9 cellular contexts compared by ENCODE assay signal in genomic region chr11:6468712-6469495, GRCh38. TPM values are rescaled to one million over a fixed set of nuclear protein-coding genes. Genes with fewer than 3 reads are reported as not detected.
DNase-seq lines count a peak whose midpoint lies in the region; ATAC-seq and FAIRE-seq lines count a peak whose summit lies in the region.
"Had no signal": no experiment of that assay in that cellular context is flagged by ENCODE, and none has a peak within 500 bp of the region (broad histone marks: within the 10 kb centered on the region; RNA-seq: fewer than 3 reads in every experiment).

No MANE protein-coding gene starts in this region.

- H3K4me1 ChIP-seq in iPS-20b (ENCODE audit: insufficient read depth, low read length) (peaks cover 16% of the 10 kb centered on the region), small intestine (ENCODE audit: control insufficient read depth in 2 of 2, insufficient read depth in 1 of 2, low read depth in 1 of 2, low read length in 1 of 2) (peaks cover 6 to 10% of the 10 kb centered on the region in 2 donors)

- 31 to 67% (median 48%) methylated on average over 6 of the region's 6 CpGs for WGBS in small intestine, 3 donors

- peak; percentile 43 for DNase-seq in activated CD4-positive, alpha-beta T cell treated with anti-CD3 and anti-CD28 coated beads for 36 hours
- DNase-seq in activated CD4-positive, alpha-beta T cell treated with anti-CD3 and anti-CD28 coated beads for 4 hours, result no peak
- DNase-seq in NCI-H2196 treated with DMSO at 0.1 percent for 48 hours (lab: John Stamatoyannopoulos, UW; ENCODE audit: unreplicated experiment) (peak; percentile 84), brain pericyte (ENCODE audit: low read depth, low spot score) (peak; percentile 88), small intestine (peak; percentile 79), cortex of kidney (lab: John Stamatoyannopoulos, UW) (no peak)

- POLR2A ChIA-PET in activated CD4-positive, alpha-beta T cell treated with anti-CD3 and anti-CD28 coated beads for 36 hours (lab: Charles Lee), result no interaction called here

- intact Hi-C loops in activated CD4-positive, alpha-beta T cell treated with anti-CD3 and anti-CD28 coated beads for 36 hours (cut with DNase I, micrococcal nuclease), result no loop called here

- H3K9me3 ChIP-seq in iPS-20b (ENCODE audit: insufficient read depth, low read depth, low read length) (no peaks in the 10 kb centered on the region), small intestine (ENCODE audit: control insufficient read depth, low read depth) (no peaks in the 10 kb centered on the region)

- H3K4me1 Mint-ChIP-seq in activated CD4-positive, alpha-beta T cell treated with anti-CD3 and anti-CD28 coated beads for 36 hours, result peaks cover 12% of the 10 kb centered on the region

- peaks cover 3% of the 10 kb centered on the region for H3K27me3 Mint-ChIP-seq in activated CD4-positive, alpha-beta T cell treated with anti-CD3 and anti-CD28 coated beads for 36 hours

- H3K36me3 Mint-ChIP-seq in activated CD4-positive, alpha-beta T cell treated with anti-CD3 and anti-CD28 coated beads for 36 hours (ENCODE audit: low read depth), result peaks cover 2% of the 10 kb centered on the region
- H3K36me3 Mint-ChIP-seq: activated naive CD4-positive, alpha-beta T cell treated with anti-CD3 and anti-CD28 coated beads, Interleukin-2, amount 50 U/mL, for 72 hours had no signal

- no peak overlapping the region for H3K27ac Mint-ChIP-seq in activated CD4-positive, alpha-beta T cell treated with anti-CD3 and anti-CD28 coated beads for 36 hours
- H3K27ac Mint-ChIP-seq: activated naive CD4-positive, alpha-beta T cell treated with anti-CD3 and anti-CD28 coated beads, Interleukin-2, amount 50 U/mL, for 72 hours had no signal

- no peak overlapping the region for H3K27ac ChIP-seq in iPS-20b (ENCODE audit: low read length)
- H3K27ac ChIP-seq in small intestine (ENCODE audit: low read depth in 1 of 2, low read length in 1 of 2), result peak overlapping the region; percentile 56 to 70

- H3K4me3 Mint-ChIP-seq in activated CD4-positive, alpha-beta T cell treated with anti-CD3 and anti-CD28 coated beads for 36 hours, result no peak overlapping the region

- H3K4me3 ChIP-seq in iPS-20b (ENCODE audit: low read length) (peak overlapping the region; percentile 16; the same call in 1 of the 2 replicates), small intestine (ENCODE audit: low read depth in 1 of 2, low read length in 2 of 2) (no peak overlapping the region)

- H3K27me3 ChIP-seq in iPS-20b (ENCODE audit: insufficient read depth, low read length), result peaks cover 8% of the 10 kb centered on the region
- no peaks in the 10 kb centered on the region for H3K27me3 ChIP-seq in small intestine (ENCODE audit: control insufficient read depth in 2 of 2, insufficient read depth in 2 of 2, low read length in 2 of 2)

- H3K9ac ChIP-seq in iPS-20b (ENCODE audit: low read depth, low read length), result peak overlapping the region; percentile 63; the same call in 1 of the 2 replicates

- H3K36me3 ChIP-seq in iPS-20b (ENCODE audit: insufficient read depth, low read depth, low read length), result 0 out of 2 replicates have a peak, but pooled peaks cover 5% of the 10 kb centered on the region
- H3K36me3 ChIP-seq in small intestine (ENCODE audit: control insufficient read depth in 2 of 2, insufficient read depth in 2 of 2, low read length in 2 of 2), result peaks cover 0 to under 1% of the 10 kb centered on the region in 2 donors

- CTCF ChIA-PET in activated CD4-positive, alpha-beta T cell treated with anti-CD3 and anti-CD28 coated beads for 36 hours (lab: Charles Lee), result interaction anchor here (0.6 to 1.5 kb wide), 5 partner anchors 26 to 217 kb away, joined by 3 to 6 read pairs (median 4); no protein-coding TSS in a partner anchor

- H3K9me3 Mint-ChIP-seq in activated CD4-positive, alpha-beta T cell treated with anti-CD3 and anti-CD28 coated beads for 36 hours (ENCODE audit: low read depth), result no peaks in the 10 kb centered on the region
- H3K9me3 Mint-ChIP-seq: activated naive CD4-positive, alpha-beta T cell treated with anti-CD3 and anti-CD28 coated beads, Interleukin-2, amount 50 U/mL, for 72 hours had no signal

- peak; percentile 54 for ATAC-seq in activated CD4-positive, alpha-beta T cell treated with anti-CD3 and anti-CD28 coated beads for 36 hours
- ATAC-seq in HG02798 (IDR thresholded peaks at IDR 0.05; ENCODE audit: poor library complexity, unreplicated experiment), result peak; percentile 77

- FAIRE-seq in small intestine (lab: Jason Lieb, UNC), result no peak

RNA-seq across cellular contexts. Expression of gene TRIM3, which starts 4.8 kb away (rescaled TPM):
- total RNA-seq in activated CD4-positive, alpha-beta T cell treated with anti-CD3 and anti-CD28 coated beads for 36 hours, result 1 to 10 TPM; 3.8 to 4.2 TPM
- polyA plus RNA-seq in small intestine, result 10 to 100 TPM; 11.0 to 96.4 (median 49.7) TPM

RNA-seq across cellular contexts. Expression of gene ARFIP2, which starts 12.2 kb away (rescaled TPM):
- total RNA-seq in activated CD4-positive, alpha-beta T cell treated with anti-CD3 and anti-CD28 coated beads for 36 hours, result 10 to 100 TPM; 36.7 to 40.3 TPM
- 10 to 100 TPM; 48.5 to 67.8 (median 60.4) TPM for polyA plus RNA-seq in small intestine

RNA-seq across cellular contexts. Expression of gene TIMM10B, which starts 12.4 kb away (rescaled TPM):
- 10 to 100 TPM; 27.1 to 39.2 TPM for total RNA-seq in activated CD4-positive, alpha-beta T cell treated with anti-CD3 and anti-CD28 coated beads for 36 hours
- polyA plus RNA-seq in small intestine, result 10 to 100 TPM; 15.9 to 29.0 (median 18.9) TPM

RNA-seq across cellular contexts. Expression of gene HPX, which starts 28.1 kb away (rescaled TPM):
- total RNA-seq in activated CD4-positive, alpha-beta T cell treated with anti-CD3 and anti-CD28 coated beads for 36 hours, result under 1 TPM; 0.16 to 0.33 TPM
- 1 to 10 TPM in 2 of 3 donors, under 1 TPM in 1; 0.85 to 5.7 (median 4.5) TPM for polyA plus RNA-seq in small intestine

RNA-seq across cellular contexts. Expression of gene DNHD1, which starts 28.2 kb away (rescaled TPM):
- 10 to 100 TPM; 20.9 to 21.0 TPM for total RNA-seq in activated CD4-positive, alpha-beta T cell treated with anti-CD3 and anti-CD28 coated beads for 36 hours
- polyA plus RNA-seq in small intestine, result 10 to 100 TPM in 1 of 3 donors, 1 to 10 TPM in 2; 4.0 to 10.5 (median 8.4) TPM

Comparison
In these comparisons a context has a peak if more than half of its experiments do, and no peak if none do; other contexts are left out.
1. DNase-seq: peak in activated CD4-positive, alpha-beta T cell treated with anti-CD3 and anti-CD28 coated beads for 36 hours (single experiment), NCI-H2196 treated with DMSO at 0.1 percent for 48 hours (single experiment), brain pericyte (single experiment) and small intestine (single experiment); none in activated CD4-positive, alpha-beta T cell treated with anti-CD3 and anti-CD28 coated beads for 4 hours (0 of 2) and cortex of kidney (single experiment).